ENCODE assay signal across 8 cellular contexts in genomic region chr1:68111804-68112436, GRCh38.
A peak's percentile ranks its signal among the peaks of the same experiment; 100 is the strongest.
DNase-seq lines count a peak whose midpoint lies in the region; ATAC-seq and TF ChIP-seq lines count a peak whose summit lies in the region.

No MANE protein-coding gene starts in this region.

- no peak for ATAC-seq in GM19035 (IDR thresholded peaks at IDR 0.05; ENCODE audit: unreplicated experiment)

- intact Hi-C loops in left ventricle myocardium inferior (cut with micrococcal nuclease): loop anchor here (5.0 to 10.0 kb wide), 2 partner anchors 260 to 347 kb away; no protein-coding TSS in a partner anchor

- peaks cover 43% of the 10 kb centered on the region for H3K4me1 ChIP-seq in left ventricle myocardium inferior

- DNase-seq in GM12865 (ENCODE audit: low read depth) (no peak), NCI-H1694 treated with DMSO at 0.1 percent for 48 hours (lab: John Stamatoyannopoulos, UW) (peak; percentile 92), amniotic epithelial cell (ENCODE audit: low read depth) (peak; percentile 85), left ventricle myocardium inferior (peak; percentile 67), renal cortical epithelial cell (ENCODE audit: low read depth) (peak; percentile 85), GM19238 (ENCODE audit: insufficient read length, low spot score) (no peak), activated gamma-delta T cell treated with Interleukin-2 at 50 U/mL for 16 hours (no peak)

- H3K4me3 ChIP-seq in GM12865 (ENCODE audit: low read depth, low read length): no peak overlapping the region
- H3K4me3 ChIP-seq in left ventricle myocardium inferior: no peak overlapping the region

- no peaks in the 10 kb centered on the region for H3K36me3 ChIP-seq in left ventricle myocardium inferior

- no peaks in the 10 kb centered on the region for H3K27me3 ChIP-seq in left ventricle myocardium inferior (ENCODE audit: low read depth)

- no peaks in the 10 kb centered on the region for H3K9me3 ChIP-seq in left ventricle myocardium inferior (replicated peaks)

- peak; percentile 16 for TF ChIP-seq CTCF in GM12865 (IDR thresholded peaks at IDR 0.05; ENCODE audit: insufficient read depth, low read depth, low read length, missing control alignments)
- peak; percentile 64 for TF ChIP-seq CTCF in left ventricle myocardium inferior (IDR thresholded peaks at IDR 0.05; ENCODE audit: borderline replicate concordance)

- no peak overlapping the region for H3K27ac ChIP-seq in left ventricle myocardium inferior (replicated peaks)

Comparison
In these comparisons a context has a peak if more than half of its experiments do, and no peak if none do; other contexts are left out.
1. DNase-seq: peak in NCI-H1694 treated with DMSO at 0.1 percent for 48 hours (single experiment), amniotic epithelial cell (single experiment), left ventricle myocardium inferior (single experiment) and renal cortical epithelial cell (single experiment); none in GM12865 (single experiment), GM19238 (single experiment) and activated gamma-delta T cell treated with Interleukin-2 at 50 U/mL for 16 hours (single experiment).